ENCODE assay signal across 1 cellular context in the genomic region with DNA sequence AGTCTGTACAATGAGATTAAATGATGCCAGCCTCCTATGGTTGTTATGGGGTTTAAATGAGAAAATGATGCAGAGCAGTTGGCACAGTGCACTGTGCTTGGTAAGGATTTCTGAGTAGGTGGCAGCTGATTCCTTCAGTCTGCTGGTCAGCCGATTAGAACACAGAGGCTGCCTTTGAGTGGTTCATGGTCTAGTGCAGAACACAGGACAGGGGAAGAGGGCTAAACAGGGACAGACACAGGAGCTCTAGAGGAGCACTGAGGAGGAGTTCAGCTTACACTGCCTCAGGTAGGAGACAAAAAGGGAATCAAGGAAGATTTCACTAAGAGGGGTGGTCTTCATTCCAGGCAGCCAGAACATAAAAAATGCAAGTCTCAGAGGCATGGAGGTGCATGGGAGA.
TF ChIP-seq lines count a peak whose summit lies in the region.

No MANE protein-coding gene starts in this region.

TF ChIP-seq in K562, 482 proteins besides CTCF, POLR2A, EP300 and RAD21:
- no peak for TF ChIP-seq HDAC6 (IDR thresholded peaks at IDR 0.05; ENCODE audit: low read depth, low read length)
- no peak for TF ChIP-seq ERF (CRISPR knock-in tag; IDR thresholded peaks at IDR 0.05)
- no peak for TF ChIP-seq GTF2E2 (tag; IDR thresholded peaks at IDR 0.05)
- TF ChIP-seq ARID3A (IDR thresholded peaks at IDR 0.05; ENCODE audit: borderline replicate concordance, low read depth, low read length) = no peak
- no peak for TF ChIP-seq L3MBTL2 (IDR thresholded peaks at IDR 0.05)
- no peak for TF ChIP-seq SREBF1 (IDR thresholded peaks at IDR 0.05; ENCODE audit: borderline replicate concordance, low read depth, low read length)
- TF ChIP-seq, protein P1, sequence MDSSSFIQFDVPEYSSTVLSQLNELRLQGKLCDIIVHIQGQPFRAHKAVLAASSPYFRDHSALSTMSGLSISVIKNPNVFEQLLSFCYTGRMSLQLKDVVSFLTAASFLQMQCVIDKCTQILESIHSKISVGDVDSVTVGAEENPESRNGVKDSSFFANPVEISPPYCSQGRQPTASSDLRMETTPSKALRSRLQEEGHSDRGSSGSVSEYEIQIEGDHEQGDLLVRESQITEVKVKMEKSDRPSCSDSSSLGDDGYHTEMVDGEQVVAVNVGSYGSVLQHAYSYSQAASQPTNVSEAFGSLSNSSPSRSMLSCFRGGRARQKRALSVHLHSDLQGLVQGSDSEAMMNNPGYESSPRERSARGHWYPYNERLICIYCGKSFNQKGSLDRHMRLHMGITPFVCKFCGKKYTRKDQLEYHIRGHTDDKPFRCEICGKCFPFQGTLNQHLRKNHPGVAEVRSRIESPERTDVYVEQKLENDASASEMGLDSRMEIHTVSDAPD (CRISPR knock-in tag; IDR thresholded peaks at IDR 0.05) = no peak
- no peak for TF ChIP-seq RFX7 (CRISPR knock-in tag; IDR thresholded peaks at IDR 0.05)
- no peak for TF ChIP-seq PKNOX1 (IDR thresholded peaks at IDR 0.05)
- TF ChIP-seq CREBBP (IDR thresholded peaks at IDR 0.05; ENCODE audit: low read depth, low read length) = no peak
- TF ChIP-seq SMARCA4 (IDR thresholded peaks at IDR 0.05) = no peak
- no peak for TF ChIP-seq FUS (optimal IDR thresholded peaks at IDR 0.05; ENCODE audit: low read depth, low read length)
- TF ChIP-seq ZNF384 (IDR thresholded peaks at IDR 0.05; ENCODE audit: low read depth, low read length) = no peak
TF ChIP-seq in K562: peak in this region for 0.
